9 cellular contexts compared by ENCODE assay signal in the genomic region with DNA sequence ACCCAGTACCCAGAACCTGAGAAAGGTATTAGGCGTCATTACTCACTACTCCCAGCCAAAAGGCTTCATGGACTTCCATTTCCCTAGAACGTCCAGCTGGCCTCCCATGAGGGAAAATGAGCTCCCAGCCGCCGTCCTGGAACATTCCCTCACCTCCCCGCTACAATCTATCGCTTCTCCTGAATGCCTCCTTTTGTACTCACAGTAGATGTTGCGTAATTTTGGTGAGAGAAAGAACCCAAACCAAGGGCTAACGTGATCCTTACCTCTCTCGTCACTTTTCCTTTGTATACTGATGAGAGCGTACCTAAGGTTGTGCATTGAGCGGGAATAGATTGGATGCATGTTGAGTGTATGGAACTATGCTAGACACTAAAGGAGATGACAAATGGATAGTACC.
"Had no signal": no experiment of that assay in that cellular context is flagged by ENCODE, and none has a peak within 500 bp of the region (broad histone marks: within the 10 kb centered on the region; RNA-seq: fewer than 3 reads in every experiment).

No MANE protein-coding gene starts in this region.

- H3K36me3 ChIP-seq: HAP-1 had no signal

- H3K9me3 ChIP-seq: HAP-1 had no signal

- ATAC-seq: GM23338, HCT116 had no signal

- H3K4me1 ChIP-seq: HAP-1 had no signal

- H3K27ac ChIP-seq: HL-60, KMS-11 had no signal

- H3K4me2 ChIP-seq: GM23338, KMS-11 had no signal

- H3K4me3 ChIP-seq: GM23338, HAP-1 had no signal

- DNase-seq: H7, HFFc6, Karpas-422, KBM-7 had no signal

- H2AFZ ChIP-seq: GM23338 had no signal

- H3K9ac ChIP-seq: KMS-11 had no signal
